In the genomic region with DNA sequence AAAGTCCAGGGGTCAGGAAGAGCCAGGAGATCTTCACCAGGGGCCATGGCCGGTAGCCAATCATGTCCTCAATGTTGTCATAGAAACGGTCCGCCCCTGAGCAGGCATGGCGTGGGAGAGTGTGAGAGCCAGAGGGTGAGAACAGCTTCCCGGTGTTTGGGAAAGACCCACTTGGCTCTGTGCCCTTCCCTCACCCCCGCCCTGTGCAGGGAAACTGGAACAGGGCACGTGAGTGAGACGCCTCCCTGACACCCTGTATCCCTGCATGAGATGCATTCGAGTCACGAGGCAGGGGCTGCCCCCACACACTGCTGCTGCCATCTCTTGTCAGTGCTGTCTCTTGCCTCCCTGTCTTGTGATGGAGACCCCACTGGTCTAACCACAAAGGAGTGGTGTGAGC, we compare ENCODE assay signal across 12 cellular contexts. TPM values are rescaled to one million over a fixed set of nuclear protein-coding genes. Genes with fewer than 3 reads are reported as not detected.
"Had no signal": no experiment of that assay in that cellular context is flagged by ENCODE, and none has a peak within 500 bp of the region (broad histone marks: within the 10 kb centered on the region; RNA-seq: fewer than 3 reads in every experiment).

No MANE protein-coding gene starts in this region.

- H3K27me3 ChIP-seq: hepatocyte had no signal

- H3K79me2 ChIP-seq: hepatocyte had no signal

- H3K36me3 ChIP-seq: left lung, tibial artery had no signal

- H3K4me2 ChIP-seq: hepatocyte had no signal

- H3K9me3 ChIP-seq: left lung, tibial artery had no signal

- DNase-seq: activated naive CD4-positive, alpha-beta T cell; activated naive CD8-positive, alpha-beta T cell treated with anti-CD3 and anti-CD28 coated beads, Interleukin-2, amount 10 ng/mL, durations not matched to agents 7 days and 5 days; activated T-cell treated with anti-CD3 and anti-CD28 coated beads for 4 hours; aorta; erythroblast; islet precursor cell; naive B cell; stimulated activated CD4-positive, alpha-beta T cell treated with anti-CD3 and anti-CD28 coated beads, Interleukin-2, amount 100 ng/mL, for 48 hours; T-helper 9 cell; tibial artery had no signal

- H2AFZ ChIP-seq: hepatocyte had no signal

- H3K27ac ChIP-seq: hepatocyte, left lung, tibial artery had no signal

- H3K4me3 ChIP-seq: hepatocyte, left lung, tibial artery had no signal

RNA-seq across cellular contexts. Expression of a gene that starts 20.7 kb away (rescaled TPM):
- total RNA-seq: activated naive CD8-positive, alpha-beta T cell treated with anti-CD3 and anti-CD28 coated beads, Interleukin-2, amount 10 ng/mL, durations not matched to agents 7 days and 5 days had no signal
